26 cellular contexts compared by ENCODE assay signal in the genomic region with DNA sequence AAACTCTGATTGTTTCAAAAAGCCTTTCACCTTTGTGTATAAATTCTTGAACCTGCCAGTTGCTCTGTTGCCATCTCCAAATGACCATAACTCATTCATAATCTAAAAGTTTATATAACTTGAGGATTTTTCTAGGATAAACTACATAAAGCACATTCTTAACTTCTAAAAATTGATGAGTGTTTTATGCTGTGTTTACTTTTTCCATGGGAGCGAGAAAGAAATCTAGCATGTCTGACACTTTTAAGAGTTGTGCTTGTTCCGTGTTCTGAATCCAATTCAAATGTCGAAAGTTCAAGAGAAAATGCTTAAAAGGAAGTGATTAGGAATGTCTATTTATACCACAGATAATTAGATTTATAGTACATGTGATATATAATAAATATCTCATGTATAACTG.
"Had no signal": no experiment of that assay in that cellular context is flagged by ENCODE, and none has a peak within 500 bp of the region (broad histone marks: within the 10 kb centered on the region; RNA-seq: fewer than 3 reads in every experiment).

No MANE protein-coding gene starts in this region.

- DNase-seq: activated CD4-positive, alpha-beta T cell treated with anti-CD3 and anti-CD28 coated beads for 36 hours; activated CD8-positive, alpha-beta memory T cell treated with anti-CD3 and anti-CD28 coated beads, Interleukin-2, amount 10 ng/mL, durations not matched to agents 7 days and 5 days; activated CD8-positive, alpha-beta T cell treated with anti-CD3 and anti-CD28 coated beads, Interleukin-2, amount 10 ng/mL, durations not matched to agents 7 days and 5 days; activated naive CD8-positive, alpha-beta T cell treated with anti-CD3 and anti-CD28 coated beads, Interleukin-2, amount 50 U/mL, for 24 hours; activated T-cell treated with anti-CD3 and anti-CD28 coated beads, Interleukin-2, amount 50 U/mL, for 48 hours; anterior cingulate cortex; effector CD8-positive, alpha-beta T cell; heart left ventricle; hypothalamus; immature natural killer cell; kidney; ovary; retina; stimulated activated CD4-positive, alpha-beta T cell treated with anti-CD3 and anti-CD28 coated beads, Interleukin-15, amount 100 ng/mL, for 24 hours; stimulated activated CD4-positive, alpha-beta T cell treated with anti-CD3 and anti-CD28 coated beads, Interleukin-2, amount 100 ng/mL, for 24 hours; stimulated activated naive B cell treated with anti-CD40 and anti-IgM and Interleukin-4, amounts not matched to agents 10 μg/mL and 1 μg/mL and 100 μg/mL, for 72 hours; stomach; T-helper 2 cell had no signal

- H3K9me3 ChIP-seq: ovary, prostate gland, stomach, suprapubic skin, tibial nerve had no signal

- H3K4me3 ChIP-seq: heart left ventricle, ovary, prostate gland, stomach, suprapubic skin, tibial nerve had no signal

- H3K36me3 ChIP-seq: heart left ventricle, ovary, prostate gland, stomach, suprapubic skin, tibial nerve had no signal

- H3K27ac ChIP-seq: epithelial cell of prostate, ovary, prostate gland, suprapubic skin, tibial nerve had no signal

- ATAC-seq: activated CD4-positive, alpha-beta T cell treated with anti-CD3 and anti-CD28 coated beads for 36 hours; activated CD8-positive, alpha-beta memory T cell treated with anti-CD3 and anti-CD28 coated beads, Interleukin-2, amount 10 ng/mL, durations not matched to agents 7 days and 5 days; activated CD8-positive, alpha-beta T cell treated with anti-CD3 and anti-CD28 coated beads, Interleukin-2, amount 10 ng/mL, durations not matched to agents 7 days and 5 days; activated naive CD8-positive, alpha-beta T cell treated with anti-CD3 and anti-CD28 coated beads, Interleukin-2, amount 50 U/mL, for 24 hours; heart left ventricle; left colon; natural killer cell treated with Interleukin-12 subunit alpha and Interleukin-12 subunit beta and Interleukin-15 and Interleukin-18, amount 100 ng/mL, for 72 hours; sciatic nerve; stimulated activated naive B cell treated with anti-CD40 and anti-IgM and Interleukin-4, amounts not matched to agents 10 μg/mL and 1 μg/mL and 100 μg/mL, for 72 hours; WTC11 had no signal

- H3K27me3 ChIP-seq: heart left ventricle, ovary, stomach, suprapubic skin, tibial nerve had no signal

- H3K4me1 ChIP-seq: prostate gland, suprapubic skin, tibial nerve had no signal
